Comparison of ENCODE assay signal across 1 cellular context in the genomic region with DNA sequence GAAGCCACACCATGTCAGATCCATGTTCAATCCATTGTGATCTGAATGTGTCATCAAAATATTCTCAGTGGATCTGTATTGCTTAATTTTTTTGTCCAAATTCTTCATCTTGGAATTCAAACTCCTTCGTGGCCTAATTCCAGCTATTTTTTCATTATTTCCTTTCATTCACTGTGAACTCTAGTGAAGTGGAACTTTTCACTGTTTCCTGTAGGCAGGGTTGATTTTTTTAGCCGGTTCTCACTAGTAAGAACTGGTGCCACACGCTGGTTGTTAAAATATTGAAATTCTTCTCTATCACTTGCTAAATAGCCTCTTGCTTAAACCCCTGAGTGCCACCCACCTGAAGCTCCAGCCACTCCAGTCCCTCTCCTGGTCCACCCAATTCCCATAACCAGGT.
TF ChIP-seq lines count a peak whose summit lies in the region.

No MANE protein-coding gene starts in this region.

TF ChIP-seq in H1, 55 proteins besides CTCF, POLR2A, EP300 and RAD21:
- TF ChIP-seq CTBP2 (IDR thresholded peaks at IDR 0.05; ENCODE audit: borderline replicate concordance, insufficient read depth, insufficient read length, low read length) = no peak
- no peak for TF ChIP-seq SIX5 (IDR thresholded peaks at IDR 0.05; ENCODE audit: low read depth, low read length)
- TF ChIP-seq BCL11A (IDR thresholded peaks at IDR 0.05; ENCODE audit: low read depth in 2 of 2, low read length in 2 of 2) = no peak
- no peak for TF ChIP-seq SRF (IDR thresholded peaks at IDR 0.05; ENCODE audit: low read depth, low read length)
- TF ChIP-seq HDAC2 (IDR thresholded peaks at IDR 0.05; ENCODE audit: borderline replicate concordance in 1 of 2, low read depth in 2 of 2, low read length in 2 of 2) = no peak
- TF ChIP-seq HDAC6 (IDR thresholded peaks at IDR 0.05; ENCODE audit: low read depth, low read length) = no peak
- no peak for TF ChIP-seq TAF1 (IDR thresholded peaks at IDR 0.05; ENCODE audit: low read depth, low read length)
- no peak for TF ChIP-seq RBBP5 (IDR thresholded peaks at IDR 0.05; ENCODE audit: borderline replicate concordance, low read depth, low read length)
- TF ChIP-seq GABPA (IDR thresholded peaks at IDR 0.05; ENCODE audit: borderline replicate concordance, insufficient read depth, low read length) = no peak
